In the genomic region with DNA sequence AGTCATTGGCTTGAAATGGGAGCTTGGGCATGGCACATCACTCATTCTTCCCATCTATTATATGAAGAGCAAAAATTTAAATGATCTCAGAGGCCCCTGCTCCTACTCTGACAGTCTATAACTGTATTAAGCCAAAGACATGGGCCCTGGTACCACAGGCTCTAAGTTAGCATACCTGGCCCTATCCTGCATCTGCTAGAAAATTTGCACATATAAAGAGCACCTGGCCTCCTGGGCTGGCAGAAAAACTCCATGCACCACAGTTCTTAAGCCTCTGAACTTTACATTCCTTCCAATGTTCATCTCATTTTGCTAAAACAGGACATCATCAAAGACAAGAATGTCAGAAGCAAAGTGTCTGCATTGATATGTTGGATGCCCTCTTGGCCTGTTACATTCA, we compare ENCODE assay signal across 1 cellular context.
TF ChIP-seq lines count a peak whose summit lies in the region.

No MANE protein-coding gene starts in this region.

TF ChIP-seq in WTC11, 78 proteins besides CTCF, POLR2A, EP300 and RAD21 (continued from another document):
- TF ChIP-seq, protein P1, sequence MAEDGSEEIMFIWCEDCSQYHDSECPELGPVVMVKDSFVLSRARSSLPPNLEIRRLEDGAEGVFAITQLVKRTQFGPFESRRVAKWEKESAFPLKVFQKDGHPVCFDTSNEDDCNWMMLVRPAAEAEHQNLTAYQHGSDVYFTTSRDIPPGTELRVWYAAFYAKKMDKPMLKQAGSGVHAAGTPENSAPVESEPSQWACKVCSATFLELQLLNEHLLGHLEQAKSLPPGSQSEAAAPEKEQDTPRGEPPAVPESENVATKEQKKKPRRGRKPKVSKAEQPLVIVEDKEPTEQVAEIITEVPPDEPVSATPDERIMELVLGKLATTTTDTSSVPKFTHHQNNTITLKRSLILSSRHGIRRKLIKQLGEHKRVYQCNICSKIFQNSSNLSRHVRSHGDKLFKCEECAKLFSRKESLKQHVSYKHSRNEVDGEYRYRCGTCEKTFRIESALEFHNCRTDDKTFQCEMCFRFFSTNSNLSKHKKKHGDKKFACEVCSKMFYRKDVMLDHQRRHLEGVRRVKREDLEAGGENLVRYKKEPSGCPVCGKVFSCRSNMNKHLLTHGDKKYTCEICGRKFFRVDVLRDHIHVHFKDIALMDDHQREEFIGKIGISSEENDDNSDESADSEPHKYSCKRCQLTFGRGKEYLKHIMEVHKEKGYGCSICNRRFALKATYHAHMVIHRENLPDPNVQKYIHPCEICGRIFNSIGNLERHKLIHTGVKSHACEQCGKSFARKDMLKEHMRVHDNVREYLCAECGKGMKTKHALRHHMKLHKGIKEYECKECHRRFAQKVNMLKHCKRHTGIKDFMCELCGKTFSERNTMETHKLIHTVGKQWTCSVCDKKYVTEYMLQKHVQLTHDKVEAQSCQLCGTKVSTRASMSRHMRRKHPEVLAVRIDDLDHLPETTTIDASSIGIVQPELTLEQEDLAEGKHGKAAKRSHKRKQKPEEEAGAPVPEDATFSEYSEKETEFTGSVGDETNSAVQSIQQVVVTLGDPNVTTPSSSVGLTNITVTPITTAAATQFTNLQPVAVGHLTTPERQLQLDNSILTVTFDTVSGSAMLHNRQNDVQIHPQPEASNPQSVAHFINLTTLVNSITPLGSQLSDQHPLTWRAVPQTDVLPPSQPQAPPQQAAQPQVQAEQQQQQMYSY (CRISPR knock-in tag; IDR thresholded peaks at IDR 0.05), result no peak
TF ChIP-seq in WTC11: peak in this region for 0.
